ENCODE assay signal across 24 cellular contexts in genomic region chr10:91955114-91955513, GRCh38. TPM values are rescaled to one million over a fixed set of nuclear protein-coding genes. Genes with fewer than 3 reads are reported as not detected.
DNase-seq lines count a peak whose midpoint lies in the region; ATAC-seq, FAIRE-seq and TF ChIP-seq lines count a peak whose summit lies in the region.
"Had no signal": no experiment of that assay in that cellular context is flagged by ENCODE, and none has a peak within 500 bp of the region (broad histone marks: within the 10 kb centered on the region; RNA-seq: fewer than 3 reads in every experiment).

No MANE protein-coding gene starts in this region.

- DNase-seq in H54 (ENCODE audit: insufficient read length, low spot score) (no peak), RWPE1 (ENCODE audit: low spot score) (peak; percentile 38), dermis blood vessel endothelial cell (peak; percentile 9), renal cortical epithelial cell (ENCODE audit: low read depth) (peak; percentile 52), chondrocyte (ENCODE audit: low spot score) (no peak)
- DNase-seq: BE2C; CD4-positive, CD25-positive, alpha-beta regulatory T cell; DMS79; H9; NCI-H1092 treated with DMSO at 0.1 percent for 48 hours; NCI-H1436 treated with DMSO at 0.1 percent for 48 hours; NCI-H2029; NCI-H2227 treated with DMSO at 0.1 percent for 48 hours; NCI-H510A treated with DMSO at 0.1 percent for 48 hours; NCI-H748 treated with DMSO at 0.1 percent for 48 hours; Peyer's patch had no signal

- H3K36me3 Mint-ChIP-seq in chondrocyte (ENCODE audit: low read depth): peaks cover 39% of the 10 kb centered on the region

- H3K4me3 Mint-ChIP-seq in chondrocyte (ENCODE audit: unreplicated experiment): no peak overlapping the region
- H3K4me3 Mint-ChIP-seq: CD4-positive, CD25-positive, alpha-beta regulatory T cell; H9 had no signal

- no peak for TF ChIP-seq CTCF in RWPE1 (conservative IDR thresholded peaks at IDR 0.05; ENCODE audit: low read depth)
- no peak for TF ChIP-seq CTCF in chondrocyte (IDR thresholded peaks at IDR 0.05)

- no peaks in the 10 kb centered on the region for H3K9me3 Mint-ChIP-seq in chondrocyte (ENCODE audit: low read depth)
- H3K9me3 Mint-ChIP-seq: CD4-positive, CD25-positive, alpha-beta regulatory T cell; H9 had no signal

- TF ChIP-seq POLR2A in H54 (IDR thresholded peaks at IDR 0.05; ENCODE audit: low read depth, low read length): no peak

- FAIRE-seq in H54 (lab: Jason Lieb, UNC): peak; percentile 27
- FAIRE-seq: HepG2, K562 had no signal

- ATAC-seq in HG02981 (IDR thresholded peaks at IDR 0.05; ENCODE audit: unreplicated experiment): no peak
- ATAC-seq in activated CD4-positive, CD25-positive, alpha-beta regulatory T cell treated with anti-CD3 and anti-CD28 coated beads, Interleukin-2, amount 50 U/mL, for 24 hours: no peak
- ATAC-seq: A549, HepG2, K562, Right ventricle myocardium inferior had no signal

- no peak overlapping the region for H3K27ac ChIP-seq in RWPE1
- H3K27ac ChIP-seq: A549, HL-60, Peyer's patch, SJSA1 had no signal

- H3K27me3 Mint-ChIP-seq in chondrocyte (ENCODE audit: low read depth): no peaks in the 10 kb centered on the region
- H3K27me3 Mint-ChIP-seq: CD4-positive, CD25-positive, alpha-beta regulatory T cell had no signal

- CTCF ChIA-PET in RWPE1 (lab: Yijun Ruan, JAX): interaction anchor here (0.7 kb wide), 1 partner anchor 1090 kb away, joined by 3 read pairs; no protein-coding TSS in a partner anchor

- POLR2A ChIA-PET in RWPE1 (lab: Yijun Ruan, JAX; ENCODE audit: low non-redundant PET): no interaction called here

- H3K4me1 Mint-ChIP-seq in chondrocyte (ENCODE audit: low read depth): no peaks in the 10 kb centered on the region

- no peak overlapping the region for H3K27ac Mint-ChIP-seq in chondrocyte (ENCODE audit: unreplicated experiment)
- H3K27ac Mint-ChIP-seq: CD4-positive, CD25-positive, alpha-beta regulatory T cell had no signal

RNA-seq across cellular contexts. Expression of gene BTAF1, which starts 31.5 kb away (rescaled TPM):
- total RNA-seq in dermis blood vessel endothelial cell: 36.0 and 43.9 TPM in 2 replicates
- 30.6 and 45.7 TPM in 2 replicates for total RNA-seq in renal cortical epithelial cell
- total RNA-seq in chondrocyte: 26.2 to 32.8 TPM (median 26.7 TPM) in 3 replicates

RNA-seq across cellular contexts. Expression of gene FGFBP3, which starts 45.8 kb away (rescaled TPM):
- total RNA-seq in dermis blood vessel endothelial cell (0.34 and 0.56 TPM in 2 replicates), renal cortical epithelial cell (0.15 and 0.17 TPM in 2 replicates), chondrocyte (3.8 to 6.1 TPM (median 5.3 TPM) in 3 replicates)
- total RNA-seq: SJSA1 had no signal

Comparison
In these comparisons a context has a peak if more than half of its experiments do, and no peak if none do; other contexts are left out.
1. DNase-seq: peak in RWPE1 (single experiment), dermis blood vessel endothelial cell (single experiment) and renal cortical epithelial cell (single experiment); none in H54 (single experiment) and chondrocyte (single experiment).